1 cellular context compared by ENCODE assay signal in the genomic region with DNA sequence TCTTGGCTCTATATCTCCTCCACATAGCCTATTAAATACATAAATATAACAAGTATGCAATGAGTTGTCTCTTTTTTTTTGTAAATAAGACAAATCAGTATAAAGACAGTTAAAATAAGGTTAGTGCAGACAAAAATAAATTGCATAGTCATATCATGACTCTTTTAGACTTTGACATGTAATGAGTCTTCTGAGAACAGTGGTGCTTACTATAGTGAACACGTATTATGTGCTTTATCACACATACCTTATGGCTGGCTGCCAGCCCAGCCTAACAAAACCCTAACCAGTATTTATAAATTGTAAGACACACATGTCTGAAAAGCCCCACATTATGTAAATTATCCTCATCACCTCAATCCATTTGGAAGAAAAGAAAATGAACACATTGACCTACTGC.
TF ChIP-seq lines count a peak whose summit lies in the region.

No MANE protein-coding gene starts in this region.

TF ChIP-seq in GM12878, 131 proteins besides CTCF, POLR2A, EP300 and RAD21:
- TF ChIP-seq, protein P1, sequence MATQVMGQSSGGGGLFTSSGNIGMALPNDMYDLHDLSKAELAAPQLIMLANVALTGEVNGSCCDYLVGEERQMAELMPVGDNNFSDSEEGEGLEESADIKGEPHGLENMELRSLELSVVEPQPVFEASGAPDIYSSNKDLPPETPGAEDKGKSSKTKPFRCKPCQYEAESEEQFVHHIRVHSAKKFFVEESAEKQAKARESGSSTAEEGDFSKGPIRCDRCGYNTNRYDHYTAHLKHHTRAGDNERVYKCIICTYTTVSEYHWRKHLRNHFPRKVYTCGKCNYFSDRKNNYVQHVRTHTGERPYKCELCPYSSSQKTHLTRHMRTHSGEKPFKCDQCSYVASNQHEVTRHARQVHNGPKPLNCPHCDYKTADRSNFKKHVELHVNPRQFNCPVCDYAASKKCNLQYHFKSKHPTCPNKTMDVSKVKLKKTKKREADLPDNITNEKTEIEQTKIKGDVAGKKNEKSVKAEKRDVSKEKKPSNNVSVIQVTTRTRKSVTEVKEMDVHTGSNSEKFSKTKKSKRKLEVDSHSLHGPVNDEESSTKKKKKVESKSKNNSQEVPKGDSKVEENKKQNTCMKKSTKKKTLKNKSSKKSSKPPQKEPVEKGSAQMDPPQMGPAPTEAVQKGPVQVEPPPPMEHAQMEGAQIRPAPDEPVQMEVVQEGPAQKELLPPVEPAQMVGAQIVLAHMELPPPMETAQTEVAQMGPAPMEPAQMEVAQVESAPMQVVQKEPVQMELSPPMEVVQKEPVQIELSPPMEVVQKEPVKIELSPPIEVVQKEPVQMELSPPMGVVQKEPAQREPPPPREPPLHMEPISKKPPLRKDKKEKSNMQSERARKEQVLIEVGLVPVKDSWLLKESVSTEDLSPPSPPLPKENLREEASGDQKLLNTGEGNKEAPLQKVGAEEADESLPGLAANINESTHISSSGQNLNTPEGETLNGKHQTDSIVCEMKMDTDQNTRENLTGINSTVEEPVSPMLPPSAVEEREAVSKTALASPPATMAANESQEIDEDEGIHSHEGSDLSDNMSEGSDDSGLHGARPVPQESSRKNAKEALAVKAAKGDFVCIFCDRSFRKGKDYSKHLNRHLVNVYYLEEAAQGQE (IDR thresholded peaks at IDR 0.05; ENCODE audit: low read depth, low read length): no peak
- TF ChIP-seq NFIC (IDR thresholded peaks at IDR 0.05; ENCODE audit: low read depth, low read length) (peak; percentile 25; the same call in 1 of the 2 replicates), MEF2B (IDR thresholded peaks at IDR 0.05; ENCODE audit: partially characterized antibody, poor library complexity, severe bottlenecking) (peak; percentile 23), STAT1 (conservative IDR thresholded peaks at IDR 0.05) (no peak), FOXM1 (IDR thresholded peaks at IDR 0.05; ENCODE audit: low read depth, low read length) (no peak), MTA2 (IDR thresholded peaks at IDR 0.05; ENCODE audit: low read depth) (peak; percentile 39; the same call in 1 of the 2 replicates), CREM (IDR thresholded peaks at IDR 0.05; ENCODE audit: low read depth) (no peak), NRF1 (conservative IDR thresholded peaks at IDR 0.05; ENCODE audit: low read depth, low read length) (no peak), SIX5 (IDR thresholded peaks at IDR 0.05; ENCODE audit: low read depth, low read length, severe bottlenecking) (no peak), JUNB (IDR thresholded peaks at IDR 0.05) (peak; percentile 48), MEF2A (IDR thresholded peaks at IDR 0.05; ENCODE audit: insufficient read depth, low read depth, low read length) (0 out of 2 replicates have a peak, but pooled peaks have one; percentile 22), NFYA (IDR thresholded peaks at IDR 0.05; ENCODE audit: borderline replicate concordance, low read depth, low read length) (no peak)
- TF ChIP-seq, protein P2, sequence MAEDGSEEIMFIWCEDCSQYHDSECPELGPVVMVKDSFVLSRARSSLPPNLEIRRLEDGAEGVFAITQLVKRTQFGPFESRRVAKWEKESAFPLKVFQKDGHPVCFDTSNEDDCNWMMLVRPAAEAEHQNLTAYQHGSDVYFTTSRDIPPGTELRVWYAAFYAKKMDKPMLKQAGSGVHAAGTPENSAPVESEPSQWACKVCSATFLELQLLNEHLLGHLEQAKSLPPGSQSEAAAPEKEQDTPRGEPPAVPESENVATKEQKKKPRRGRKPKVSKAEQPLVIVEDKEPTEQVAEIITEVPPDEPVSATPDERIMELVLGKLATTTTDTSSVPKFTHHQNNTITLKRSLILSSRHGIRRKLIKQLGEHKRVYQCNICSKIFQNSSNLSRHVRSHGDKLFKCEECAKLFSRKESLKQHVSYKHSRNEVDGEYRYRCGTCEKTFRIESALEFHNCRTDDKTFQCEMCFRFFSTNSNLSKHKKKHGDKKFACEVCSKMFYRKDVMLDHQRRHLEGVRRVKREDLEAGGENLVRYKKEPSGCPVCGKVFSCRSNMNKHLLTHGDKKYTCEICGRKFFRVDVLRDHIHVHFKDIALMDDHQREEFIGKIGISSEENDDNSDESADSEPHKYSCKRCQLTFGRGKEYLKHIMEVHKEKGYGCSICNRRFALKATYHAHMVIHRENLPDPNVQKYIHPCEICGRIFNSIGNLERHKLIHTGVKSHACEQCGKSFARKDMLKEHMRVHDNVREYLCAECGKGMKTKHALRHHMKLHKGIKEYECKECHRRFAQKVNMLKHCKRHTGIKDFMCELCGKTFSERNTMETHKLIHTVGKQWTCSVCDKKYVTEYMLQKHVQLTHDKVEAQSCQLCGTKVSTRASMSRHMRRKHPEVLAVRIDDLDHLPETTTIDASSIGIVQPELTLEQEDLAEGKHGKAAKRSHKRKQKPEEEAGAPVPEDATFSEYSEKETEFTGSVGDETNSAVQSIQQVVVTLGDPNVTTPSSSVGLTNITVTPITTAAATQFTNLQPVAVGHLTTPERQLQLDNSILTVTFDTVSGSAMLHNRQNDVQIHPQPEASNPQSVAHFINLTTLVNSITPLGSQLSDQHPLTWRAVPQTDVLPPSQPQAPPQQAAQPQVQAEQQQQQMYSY (CRISPR knock-in tag; IDR thresholded peaks at IDR 0.05): no peak
